ENCODE assay signal across 11 cellular contexts in genomic region chr6:139577991-139578604, GRCh38.
DNase-seq lines count a peak whose midpoint lies in the region; ATAC-seq and TF ChIP-seq lines count a peak whose summit lies in the region.
"Had no signal": no experiment of that assay in that cellular context is flagged by ENCODE, and none has a peak within 500 bp of the region (broad histone marks: within the 10 kb centered on the region; RNA-seq: fewer than 3 reads in every experiment).

No MANE protein-coding gene starts in this region.

- peaks cover 8% of the 10 kb centered on the region for H3K9me3 Mint-ChIP-seq in HFFc6
- H3K9me3 Mint-ChIP-seq: activated CD4-positive, alpha-beta memory T cell treated with anti-CD3 and anti-CD28 coated beads, Interleukin-2, amount 10 ng/mL, durations not matched to agents 7 days and 5 days had no signal

- no peaks in the 10 kb centered on the region for H3K36me3 ChIP-seq in upper lobe of left lung
- H3K36me3 ChIP-seq: Peyer's patch had no signal

- peak overlapping the region in 3 of 4 donors; percentile 14 to 52 (median 32) for H3K27ac ChIP-seq in upper lobe of left lung
- H3K27ac ChIP-seq: Peyer's patch had no signal

- 40 to 47% methylated on average over 4 of the region's 4 CpGs for WGBS in upper lobe of left lung, 2 donors

- no peaks in the 10 kb centered on the region; the same call in 1 of the 2 replicates for H3K27me3 Mint-ChIP-seq in HFFc6 (ENCODE audit: insufficient read depth)
- H3K27me3 Mint-ChIP-seq: activated CD4-positive, alpha-beta memory T cell treated with anti-CD3 and anti-CD28 coated beads, Interleukin-2, amount 10 ng/mL, durations not matched to agents 7 days and 5 days had no signal

- ATAC-seq in upper lobe of left lung (ENCODE audit: low FRiP score in 2 of 2) (peak; percentile 67 to 78), GM21576 (IDR thresholded peaks at IDR 0.05; ENCODE audit: unreplicated experiment) (no peak)

- H3K4me3 ChIP-seq in astrocyte of the spinal cord (ENCODE audit: low read depth, low read length), result no peak overlapping the region
- H3K4me3 ChIP-seq in upper lobe of left lung, result no peak overlapping the region
- H3K4me3 ChIP-seq: Peyer's patch had no signal

- DNase-seq in HFFc6 (peak; percentile 86), astrocyte of the spinal cord (ENCODE audit: low read depth, low spot score) (peak; percentile 92), left kidney (ENCODE audit: low read depth, low spot score) (peak; percentile 86), upper lobe of left lung (no peak), NCI-H1417 treated with DMSO at 0.1 percent for 48 hours (lab: John Stamatoyannopoulos, UW) (no peak), SHP77 treated with DMSO at 0.1 percent for 48 hours (lab: John Stamatoyannopoulos, UW) (no peak)
- DNase-seq: activated CD4-positive, alpha-beta memory T cell treated with anti-CD3 and anti-CD28 coated beads, Interleukin-2, amount 10 ng/mL, durations not matched to agents 7 days and 5 days; cortex of kidney; left cardiac atrium; Peyer's patch had no signal

- H3K27me3 ChIP-seq in upper lobe of left lung, result no peaks in the 10 kb centered on the region
- H3K27me3 ChIP-seq: Peyer's patch had no signal

- peaks cover 55% of the 10 kb centered on the region for H3K4me1 Mint-ChIP-seq in HFFc6 (ENCODE audit: low read depth)

- TF ChIP-seq POLR2A in upper lobe of left lung (IDR thresholded peaks at IDR 0.05), result no peak

- peak overlapping the region; percentile 40; the same call in 1 of the 2 replicates for H3K4me3 Mint-ChIP-seq in HFFc6
- H3K4me3 Mint-ChIP-seq: activated CD4-positive, alpha-beta memory T cell treated with anti-CD3 and anti-CD28 coated beads, Interleukin-2, amount 10 ng/mL, durations not matched to agents 7 days and 5 days had no signal

- in situ Hi-C loops in astrocyte of the spinal cord (cut with HindIII; ENCODE audit: low sequenced_read_pairs), result no loop called here

- peak overlapping the region; percentile 95 for H3K27ac Mint-ChIP-seq in HFFc6
- H3K27ac Mint-ChIP-seq: activated CD4-positive, alpha-beta memory T cell treated with anti-CD3 and anti-CD28 coated beads, Interleukin-2, amount 10 ng/mL, durations not matched to agents 7 days and 5 days had no signal

- TF ChIP-seq EP300 in upper lobe of left lung (IDR thresholded peaks at IDR 0.05), result no peak

- TF ChIP-seq CTCF in HFFc6 (IDR thresholded peaks at IDR 0.05) (no peak), astrocyte of the spinal cord (IDR thresholded peaks at IDR 0.05; ENCODE audit: low read depth, low read length) (no peak), upper lobe of left lung (IDR thresholded peaks at IDR 0.05) (no peak)

- no peaks in the 10 kb centered on the region for H3K9me3 ChIP-seq in upper lobe of left lung
- H3K9me3 ChIP-seq: Peyer's patch had no signal

- peaks cover 0 to 20% (median 10%) of the 10 kb centered on the region in 4 donors for H3K4me1 ChIP-seq in upper lobe of left lung
- H3K4me1 ChIP-seq: Peyer's patch had no signal

- H3K36me3 Mint-ChIP-seq in HFFc6 (ENCODE audit: low read depth), result peaks cover 15% of the 10 kb centered on the region

Comparison
In these comparisons a context has a peak if more than half of its experiments do, and no peak if none do; other contexts are left out.
1. DNase-seq: peak in HFFc6 (single experiment), astrocyte of the spinal cord (single experiment) and left kidney (single experiment); none in upper lobe of left lung (0 of 2), NCI-H1417 treated with DMSO at 0.1 percent for 48 hours (single experiment) and SHP77 treated with DMSO at 0.1 percent for 48 hours (single experiment).